In genomic region chr2:172373761-172374160, GRCh38 we compare ENCODE assay signal across 1 cellular context.
TF ChIP-seq lines count a peak whose summit lies in the region.

No MANE protein-coding gene starts in this region.

TF ChIP-seq in liver, 16 proteins besides CTCF, POLR2A, EP300 and RAD21 (continued from another document):
- TF ChIP-seq ZBTB33 (IDR thresholded peaks at IDR 0.05) (no peak), GABPA (IDR thresholded peaks at IDR 0.05 in 1 of 2, conservative IDR thresholded peaks at IDR 0.05 in 1 of 2) (no peak), HNF4A (conservative IDR thresholded peaks at IDR 0.05) (no peak), FOXA2 (IDR thresholded peaks at IDR 0.05) (no peak), RXRA (IDR thresholded peaks at IDR 0.05) (no peak), NR2F2 (IDR thresholded peaks at IDR 0.05) (no peak), FOXA1 (IDR thresholded peaks at IDR 0.05) (no peak), TAF1 (conservative IDR thresholded peaks at IDR 0.05) (no peak), MAX (IDR thresholded peaks at IDR 0.05) (no peak), EGR1 (IDR thresholded peaks at IDR 0.05; ENCODE audit: low read depth in 2 of 2) (no peak), HNF4G (IDR thresholded peaks at IDR 0.05) (no peak)
- TF ChIP-seq, protein P1, sequence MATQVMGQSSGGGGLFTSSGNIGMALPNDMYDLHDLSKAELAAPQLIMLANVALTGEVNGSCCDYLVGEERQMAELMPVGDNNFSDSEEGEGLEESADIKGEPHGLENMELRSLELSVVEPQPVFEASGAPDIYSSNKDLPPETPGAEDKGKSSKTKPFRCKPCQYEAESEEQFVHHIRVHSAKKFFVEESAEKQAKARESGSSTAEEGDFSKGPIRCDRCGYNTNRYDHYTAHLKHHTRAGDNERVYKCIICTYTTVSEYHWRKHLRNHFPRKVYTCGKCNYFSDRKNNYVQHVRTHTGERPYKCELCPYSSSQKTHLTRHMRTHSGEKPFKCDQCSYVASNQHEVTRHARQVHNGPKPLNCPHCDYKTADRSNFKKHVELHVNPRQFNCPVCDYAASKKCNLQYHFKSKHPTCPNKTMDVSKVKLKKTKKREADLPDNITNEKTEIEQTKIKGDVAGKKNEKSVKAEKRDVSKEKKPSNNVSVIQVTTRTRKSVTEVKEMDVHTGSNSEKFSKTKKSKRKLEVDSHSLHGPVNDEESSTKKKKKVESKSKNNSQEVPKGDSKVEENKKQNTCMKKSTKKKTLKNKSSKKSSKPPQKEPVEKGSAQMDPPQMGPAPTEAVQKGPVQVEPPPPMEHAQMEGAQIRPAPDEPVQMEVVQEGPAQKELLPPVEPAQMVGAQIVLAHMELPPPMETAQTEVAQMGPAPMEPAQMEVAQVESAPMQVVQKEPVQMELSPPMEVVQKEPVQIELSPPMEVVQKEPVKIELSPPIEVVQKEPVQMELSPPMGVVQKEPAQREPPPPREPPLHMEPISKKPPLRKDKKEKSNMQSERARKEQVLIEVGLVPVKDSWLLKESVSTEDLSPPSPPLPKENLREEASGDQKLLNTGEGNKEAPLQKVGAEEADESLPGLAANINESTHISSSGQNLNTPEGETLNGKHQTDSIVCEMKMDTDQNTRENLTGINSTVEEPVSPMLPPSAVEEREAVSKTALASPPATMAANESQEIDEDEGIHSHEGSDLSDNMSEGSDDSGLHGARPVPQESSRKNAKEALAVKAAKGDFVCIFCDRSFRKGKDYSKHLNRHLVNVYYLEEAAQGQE (IDR thresholded peaks at IDR 0.05), result no peak
